16 cellular contexts compared by ENCODE assay signal in genomic region chr5:8320244-8320643, GRCh38.
"Had no signal": no experiment of that assay in that cellular context is flagged by ENCODE, and none has a peak within 500 bp of the region (broad histone marks: within the 10 kb centered on the region; RNA-seq: fewer than 3 reads in every experiment).

No MANE protein-coding gene starts in this region.

- H3K9me3 ChIP-seq: SJSA1 had no signal

- DNase-seq: KBM-7, NCI-H1092, NCI-H1105 treated with DMSO at 0.1 percent for 48 hours, NCI-H1436 treated with DMSO at 0.1 percent for 48 hours, NCI-H1694, NCI-H2029, NCI-H2081 treated with DMSO at 0.1 percent for 48 hours, NCI-H345, NCI-H446 treated with DMSO at 0.1 percent for 48 hours, NCI-H510A treated with DMSO at 0.1 percent for 48 hours, NCI-H82, Right ventricle myocardium superior, RPMI8226, SIG-M5 had no signal

- H3K27me3 ChIP-seq: SJSA1 had no signal

- H3K4me3 ChIP-seq: SJSA1, SK-N-MC had no signal

- H3K36me3 ChIP-seq: SJSA1 had no signal

- H3K27ac ChIP-seq: SJSA1, SK-N-MC had no signal
